ENCODE assay signal across 15 cellular contexts in the genomic region with DNA sequence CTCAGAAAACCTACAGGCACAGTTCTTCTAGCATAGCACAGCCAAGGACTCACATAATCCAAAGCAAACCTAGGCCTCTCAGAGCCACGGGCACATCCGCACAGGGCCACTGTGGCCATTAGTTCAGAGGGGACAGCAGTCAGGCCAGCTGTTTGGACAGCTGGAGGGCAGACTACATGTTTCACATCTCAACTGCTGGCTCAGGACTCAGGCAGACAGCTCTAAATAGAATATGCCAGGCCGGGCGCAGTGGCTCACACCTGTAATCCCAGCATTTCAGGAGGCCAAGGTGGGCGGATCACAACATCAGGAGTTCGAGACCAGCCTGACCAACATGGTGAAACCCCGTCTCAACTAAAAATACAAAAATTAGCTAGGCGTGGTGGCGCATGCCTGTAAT. TPM values are rescaled to one million over a fixed set of nuclear protein-coding genes. Genes with fewer than 3 reads are reported as not detected.
"Had no signal": no experiment of that assay in that cellular context is flagged by ENCODE, and none has a peak within 500 bp of the region (broad histone marks: within the 10 kb centered on the region; RNA-seq: fewer than 3 reads in every experiment).

No MANE protein-coding gene starts in this region.

- DNase-seq: dermis blood vessel endothelial cell; endodermal cell; erythroblast; foreskin keratinocyte; immature natural killer cell; left lung; naive thymus-derived CD8-positive, alpha-beta T cell; small intestine; stimulated activated CD4-positive, alpha-beta T cell treated with anti-CD3 and anti-CD28 coated beads, Interleukin-2, amount 100 ng/mL, for 48 hours; stimulated activated naive CD4-positive, alpha-beta T cell treated with Interleukin-2 at 50 U/mL for 16 hours; testis; upper lobe of right lung had no signal

- H3K4me1 Mint-ChIP-seq: endodermal cell had no signal

- H3K9me3 Mint-ChIP-seq: endodermal cell; immature natural killer cell; naive thymus-derived CD8-positive, alpha-beta T cell had no signal

- H3K4me3 Mint-ChIP-seq: endodermal cell, immature natural killer cell had no signal

- H3K27me3 Mint-ChIP-seq: naive thymus-derived CD8-positive, alpha-beta T cell had no signal

- H3K27ac Mint-ChIP-seq: endodermal cell had no signal

- FAIRE-seq: endothelial cell of umbilical vein, keratinocyte, small intestine had no signal

- ATAC-seq: foreskin keratinocyte, left lung, mucosa of descending colon, upper lobe of right lung had no signal

RNA-seq across cellular contexts. Expression of a gene that starts 28.0 kb away (rescaled TPM):
- total RNA-seq: endothelial cell of umbilical vein had no signal
